3 cellular contexts compared by ENCODE assay signal in genomic region chr19:1305354-1305753, GRCh38. TPM values are rescaled to one million over a fixed set of nuclear protein-coding genes. Genes with fewer than 3 reads are reported as not detected.
"Had no signal": no experiment of that assay in that cellular context is flagged by ENCODE, and none has a peak within 500 bp of the region (broad histone marks: within the 10 kb centered on the region; RNA-seq: fewer than 3 reads in every experiment).

No MANE protein-coding gene starts in this region.

RNA-seq across cellular contexts. Expression of gene EFNA2, which starts 19.7 kb away (rescaled TPM):
- total RNA-seq: LHCN-M2, M059J, MCF 10A had no signal
